25 cellular contexts compared by ENCODE assay signal in genomic region chr18:34718610-34719009, GRCh38. TPM values are rescaled to one million over a fixed set of nuclear protein-coding genes. Genes with fewer than 3 reads are reported as not detected.
"Had no signal": no experiment of that assay in that cellular context is flagged by ENCODE, and none has a peak within 500 bp of the region (broad histone marks: within the 10 kb centered on the region; RNA-seq: fewer than 3 reads in every experiment).

No MANE protein-coding gene starts in this region.

- ATAC-seq: activated T-helper 17 cell treated with anti-CD3 and anti-CD28 coated beads, Interleukin-2, amount 50 U/mL, for 72 hours; K562; T-helper 17 cell had no signal

- H3K4me3 ChIP-seq: adrenal gland, K562 had no signal

- H3K4me1 ChIP-seq: adrenal gland had no signal

- H3K27ac ChIP-seq: adrenal gland had no signal

- H3K9me3 ChIP-seq: adrenal gland had no signal

- H3K27me3 ChIP-seq: adrenal gland had no signal

- H3K36me3 ChIP-seq: adrenal gland had no signal

- DNase-seq: activated CD4-positive, alpha-beta memory T cell treated with anti-CD3 and anti-CD28 coated beads, Interleukin-2, amount 10 ng/mL, durations not matched to agents 7 days and 5 days; activated CD4-positive, alpha-beta T cell treated with anti-CD3 and anti-CD28 coated beads, Interleukin-2, amount 10 ng/mL, durations not matched to agents 7 days and 5 days; activated CD4-positive, CD25-positive, alpha-beta regulatory T cell; activated naive CD4-positive, alpha-beta T cell treated with anti-CD3 and anti-CD28 coated beads, Interleukin-2, amount 50 U/mL, for 16 hours; activated naive CD8-positive, alpha-beta T cell treated with anti-CD3 and anti-CD28 coated beads, Interleukin-2, amount 10 ng/mL, durations not matched to agents 7 days and 5 days; activated T-cell treated with anti-CD3 and anti-CD28 coated beads for 4 hours; activated T-cell treated with anti-CD3 and anti-CD28 coated beads, Interleukin-2, amount 50 U/mL, for 48 hours; adrenal gland; anterior cingulate cortex; central memory CD4-positive, alpha-beta T cell; Karpas-422; MM.1S; NCI-H1105; NCI-H1436 treated with DMSO at 0.1 percent for 48 hours; NCI-H1930; NCI-H2171; NCI-H2227 treated with DMSO at 0.1 percent for 48 hours; NCI-H446 treated with DMSO at 0.1 percent for 48 hours; NCI-H526 treated with DMSO at 0.1 percent for 48 hours; SIG-M5; T-helper 17 cell; T-helper 9 cell had no signal

RNA-seq across cellular contexts. Expression of gene DTNA, which starts 8.5 kb away (rescaled TPM):
- total RNA-seq: activated CD4-positive, alpha-beta T cell treated with anti-CD3 and anti-CD28 coated beads, Interleukin-2, amount 10 ng/mL, durations not matched to agents 7 days and 5 days; activated CD8-positive, alpha-beta memory T cell treated with anti-CD3 and anti-CD28 coated beads for 36 hours; activated naive CD8-positive, alpha-beta T cell treated with anti-CD3 and anti-CD28 coated beads, Interleukin-2, amount 10 ng/mL, durations not matched to agents 7 days and 5 days; T-helper 17 cell had no signal
